7 cellular contexts compared by ENCODE assay signal in the genomic region with DNA sequence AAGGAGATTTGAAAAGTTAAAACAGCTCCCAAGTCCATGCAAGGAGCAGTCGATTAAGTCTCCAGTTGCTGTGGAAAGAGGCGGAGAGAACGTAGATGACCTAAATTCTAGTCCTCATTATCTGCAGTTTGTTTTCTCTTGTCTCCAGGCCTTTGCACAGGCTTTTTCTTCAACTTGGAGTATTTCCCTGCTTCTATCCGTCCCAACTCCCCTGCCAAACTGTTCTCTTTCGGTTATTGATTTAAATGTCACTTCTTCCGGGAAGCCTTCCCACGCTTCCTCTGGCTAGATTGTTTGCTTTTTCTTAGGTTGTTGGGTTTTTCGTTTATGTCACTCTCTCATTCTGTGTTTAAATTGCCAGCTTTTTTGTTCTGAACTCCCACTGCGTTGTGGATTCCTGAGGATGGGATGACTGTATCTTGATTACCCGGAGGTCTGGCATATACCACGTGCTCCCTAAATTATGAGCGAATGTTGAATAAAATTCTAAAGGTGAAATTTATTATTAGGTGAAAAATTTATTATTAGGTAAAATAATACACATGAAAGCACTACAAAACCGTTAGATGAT. TPM values are rescaled to one million over a fixed set of nuclear protein-coding genes. Genes with fewer than 3 reads are reported as not detected.
DNase-seq lines count a peak whose midpoint lies in the region; ATAC-seq and TF ChIP-seq lines count a peak whose summit lies in the region.

No MANE protein-coding gene starts in this region.

- no peak for TF ChIP-seq CTCF in endothelial cell (IDR thresholded peaks at IDR 0.05; ENCODE audit: unreplicated experiment)
- no peak for TF ChIP-seq CTCF in nephron progenitor cell (IDR thresholded peaks at IDR 0.05)

- peak; percentile 8 for ATAC-seq in GM19023 (IDR thresholded peaks at IDR 0.05; ENCODE audit: unreplicated experiment)
- ATAC-seq in HG02852 (IDR thresholded peaks at IDR 0.05; ENCODE audit: unreplicated experiment), result peak; percentile 9
- peak; percentile 3 to 19 (median 7) for ATAC-seq in T-cell (replicated peaks in 1 of 4)

- H3K27ac Mint-ChIP-seq in T-cell, result peak overlapping the region; percentile 95 to 98
- H3K27ac Mint-ChIP-seq in endothelial cell (ENCODE audit: unreplicated experiment), result peak overlapping the region; percentile 94
- peak overlapping the region; percentile 93 for H3K27ac Mint-ChIP-seq in nephron progenitor cell

- H3K4me1 Mint-ChIP-seq in T-cell, result peaks cover 44 to 48% (median 44%) of the 10 kb centered on the region in 3 donors
- peaks cover 18% of the 10 kb centered on the region for H3K4me1 Mint-ChIP-seq in endothelial cell (ENCODE audit: unreplicated experiment)
- peaks cover 29% of the 10 kb centered on the region for H3K4me1 Mint-ChIP-seq in nephron progenitor cell

- no peaks in the 10 kb centered on the region for H3K27me3 Mint-ChIP-seq in T-cell
- H3K27me3 Mint-ChIP-seq in endothelial cell (ENCODE audit: unreplicated experiment), result peaks cover 1% of the 10 kb centered on the region
- H3K27me3 Mint-ChIP-seq in nephron progenitor cell (ENCODE audit: low read depth, poor library complexity), result peaks cover 5% of the 10 kb centered on the region

- H3K4me3 Mint-ChIP-seq in T-cell, result peak overlapping the region; percentile 95 to 98 (median 96)
- peak overlapping the region; percentile 98 for H3K4me3 Mint-ChIP-seq in endothelial cell (ENCODE audit: unreplicated experiment)
- peak overlapping the region; percentile 98 for H3K4me3 Mint-ChIP-seq in nephron progenitor cell

- POLR2A ChIA-PET in T-cell (lab: Charles Lee), result interaction anchor here (0.8 to 2.8 kb wide), 5 partner anchors 19 to 35 kb away, joined by 3 to 13 read pairs (median 6); a partner anchor contains a TSS

- DNase-seq in T-cell, result no peak
- DNase-seq in endothelial cell (ENCODE audit: low spot score), result no peak
- DNase-seq in nephron progenitor cell, result no peak
- DNase-seq in NCI-H2227 (lab: John Stamatoyannopoulos, UW; ENCODE audit: unreplicated experiment), result no peak
- no peak for DNase-seq in iPS-NIHi11 (ENCODE audit: low spot score)

- peaks cover 16% of the 10 kb centered on the region for H3K36me3 Mint-ChIP-seq in T-cell
- H3K36me3 Mint-ChIP-seq in endothelial cell (ENCODE audit: low read depth, unreplicated experiment), result no peaks in the 10 kb centered on the region
- peaks cover 17% of the 10 kb centered on the region for H3K36me3 Mint-ChIP-seq in nephron progenitor cell (ENCODE audit: low read depth)

- H3K9me3 Mint-ChIP-seq in T-cell (no peaks in the 10 kb centered on the region), endothelial cell (ENCODE audit: unreplicated experiment) (no peaks in the 10 kb centered on the region), nephron progenitor cell (no peaks in the 10 kb centered on the region)

- CTCF ChIA-PET in T-cell (lab: Charles Lee), result interaction anchor here in 1 of 2 donors (0.8 to 3.3 kb wide), 4 partner anchors 19 to 663 kb away, joined by 3 to 21 read pairs (median 3); a partner anchor contains a TSS

RNA-seq across cellular contexts. Expression of a gene that starts 0.5 kb away (rescaled TPM):
- total RNA-seq in T-cell, result 10 to 100 TPM; 25.2 to 40.6 (median 34.4) TPM
- total RNA-seq in endothelial cell (ENCODE audit: unreplicated experiment), result 42.0 TPM

RNA-seq across cellular contexts. Expression of a gene that starts 1.7 kb away (rescaled TPM):
- total RNA-seq in T-cell, result 1 to 10 TPM; 2.3 to 4.1 (median 2.9) TPM
- total RNA-seq in endothelial cell (ENCODE audit: unreplicated experiment), result 5.1 TPM

RNA-seq across cellular contexts. Expression of a gene that starts 18.9 kb away (rescaled TPM):
- total RNA-seq in T-cell, result 10 to 100 TPM; 17.3 to 20.9 (median 19.0) TPM
- 17.8 TPM for total RNA-seq in endothelial cell (ENCODE audit: unreplicated experiment)

RNA-seq across cellular contexts. Expression of a gene that starts 36.1 kb away (rescaled TPM):
- total RNA-seq in T-cell (10 to 100 TPM; 58.8 to 93.6 (median 86.5) TPM), endothelial cell (ENCODE audit: unreplicated experiment) (49.0 TPM)

RNA-seq across cellular contexts. Expression of a gene that starts 57.1 kb away (rescaled TPM):
- total RNA-seq in T-cell (1 to 10 TPM in 1 of 5 donors, under 1 TPM in 4; 0.50 to 1.1 (median 0.53) TPM), endothelial cell (ENCODE audit: unreplicated experiment) (not detected)
